ENCODE assay signal across 18 cellular contexts in the genomic region with DNA sequence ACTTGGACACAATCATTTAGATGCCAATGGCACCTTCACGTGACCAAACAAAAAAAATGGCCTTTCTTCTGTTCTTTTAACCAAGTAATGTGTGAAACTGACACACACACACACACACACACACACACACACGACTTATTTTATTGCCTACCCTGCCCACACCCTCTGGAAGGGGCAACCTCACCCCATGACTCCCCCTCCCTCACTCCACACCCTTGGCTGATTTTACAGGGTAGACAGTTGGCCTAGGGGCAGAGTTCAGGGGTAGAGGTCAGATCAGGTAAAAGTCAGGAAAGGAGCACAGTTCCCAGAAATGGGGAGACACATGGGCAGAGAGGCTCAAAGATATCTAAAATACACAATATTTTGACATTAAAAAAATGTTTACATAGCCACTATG.
DNase-seq lines count a peak whose midpoint lies in the region; ATAC-seq and TF ChIP-seq lines count a peak whose summit lies in the region.
"Had no signal": no experiment of that assay in that cellular context is flagged by ENCODE, and none has a peak within 500 bp of the region (broad histone marks: within the 10 kb centered on the region; RNA-seq: fewer than 3 reads in every experiment).

No MANE protein-coding gene starts in this region.

- TF ChIP-seq CTCF in liver (IDR thresholded peaks at IDR 0.05; ENCODE audit: low read depth, low read length, missing input control): no peak
- TF ChIP-seq CTCF in right lobe of liver (IDR thresholded peaks at IDR 0.05): no peak
- TF ChIP-seq CTCF in mucosa of descending colon (IDR thresholded peaks at IDR 0.05): no peak
- TF ChIP-seq CTCF in transverse colon (IDR thresholded peaks at IDR 0.05): no peak

- TF ChIP-seq EP300 in transverse colon (IDR thresholded peaks at IDR 0.05; ENCODE audit: low read depth): no peak

- H3K9me3 ChIP-seq in liver (ENCODE audit: control insufficient read depth in 4 of 4, low read length in 3 of 4) (peaks cover 0 to 2% (median 0%) of the 10 kb centered on the region in 4 donors), right lobe of liver (no peaks in the 10 kb centered on the region), mucosa of descending colon (no peaks in the 10 kb centered on the region), transverse colon (no peaks in the 10 kb centered on the region)
- H3K9me3 ChIP-seq: A549; BLaER1 treated with 17β-estradiol and CSF1 and Interleukin-3, amounts not matched to agents 10 nM and 100 nM; Caco-2 had no signal

- TF ChIP-seq POLR2A in right lobe of liver (IDR thresholded peaks at IDR 0.05) (no peak), transverse colon (IDR thresholded peaks at IDR 0.05) (no peak)

- no peaks in the 10 kb centered on the region for H3K27me3 ChIP-seq in liver (ENCODE audit: control insufficient read depth in 4 of 4, insufficient read depth in 4 of 4, low read length in 3 of 4)
- no peaks in the 10 kb centered on the region for H3K27me3 ChIP-seq in right lobe of liver
- H3K27me3 ChIP-seq in transverse colon: peaks cover 9% of the 10 kb centered on the region
- H3K27me3 ChIP-seq: BLaER1 treated with 17β-estradiol and CSF1 and Interleukin-3, amounts not matched to agents 10 nM and 100 nM had no signal

- 55% methylated on average over 2 of the region's 2 CpGs for WGBS in liver
- 54% methylated on average over 2 of the region's 2 CpGs for WGBS in right lobe of liver (ENCODE audit: insufficient coverage, low coverage, low lambda C conversion rate, missing lambda C conversion rate)
- 29% methylated on average over 2 of the region's 2 CpGs; no CpG with 5 or more reads in 1 of the 2 donors for WGBS in transverse colon (ENCODE audit: low coverage in 1 of 2), 2 donors

- no peak for DNase-seq in right lobe of liver
- peak in 1 of 3 donors; percentile 38 for DNase-seq in mucosa of descending colon
- peak; percentile 9 for DNase-seq in transverse colon
- no peak for DNase-seq in activated CD8-positive, alpha-beta memory T cell treated with anti-CD3 and anti-CD28 coated beads, Interleukin-2, amount 50 U/mL, for 4 hours
- DNase-seq in nucleus accumbens (lab: John Stamatoyannopoulos, UW): no peak
- DNase-seq: AML-193; Caco-2; Calu3; CD4-positive, alpha-beta T cell; CD8-positive, alpha-beta T cell; DMS79 treated with DMSO at 0.1 percent for 48 hours; GF-D8 had no signal

- ATAC-seq in right lobe of liver (no peak), mucosa of descending colon (peak; percentile 56), HG02884 (IDR thresholded peaks at IDR 0.05; ENCODE audit: unreplicated experiment) (no peak)
- ATAC-seq: A549; CD8-positive, alpha-beta T cell had no signal

- intact Hi-C loops in right lobe of liver (cut with DNase I) (no loop called here), mucosa of descending colon (cut with DNase I, micrococcal nuclease) (no loop called here), transverse colon (cut with DNase I; ENCODE audit: low total_unique reads) (no loop called here)

- in situ Hi-C loops in transverse colon (cut with MboI; ENCODE audit: low pct_ligation_motif_present in 1 of 4, low pct_unique_long_range_greater_than_20kb in 1 of 4, low sequenced_read_pairs in 3 of 4): no loop called here

- H3K9ac ChIP-seq in liver (ENCODE audit: low read depth in 1 of 2, low read length in 2 of 2): no peak overlapping the region
- H3K9ac ChIP-seq: BLaER1 treated with 17β-estradiol and CSF1 and Interleukin-3, amounts not matched to agents 10 nM and 100 nM had no signal

- H3K4me1 ChIP-seq in liver (ENCODE audit: control insufficient read depth in 4 of 4, insufficient read depth in 4 of 4, low read length in 3 of 4): no peaks in the 10 kb centered on the region
- no peaks in the 10 kb centered on the region for H3K4me1 ChIP-seq in right lobe of liver
- no peaks in the 10 kb centered on the region for H3K4me1 ChIP-seq in mucosa of descending colon (ENCODE audit: low read depth)
- H3K4me1 ChIP-seq in transverse colon: no peaks in the 10 kb centered on the region
- H3K4me1 ChIP-seq: A549; BLaER1 treated with 17β-estradiol and CSF1 and Interleukin-3, amounts not matched to agents 10 nM and 100 nM; Caco-2 had no signal

- TF ChIP-seq RAD21 in liver (IDR thresholded peaks at IDR 0.05): no peak

- no peaks in the 10 kb centered on the region for H3K36me3 ChIP-seq in liver (ENCODE audit: control insufficient read depth in 4 of 4, insufficient read depth in 3 of 4, low read depth in 1 of 4, low read length in 3 of 4)
- H3K36me3 ChIP-seq in right lobe of liver: no peaks in the 10 kb centered on the region
- no peaks in the 10 kb centered on the region for H3K36me3 ChIP-seq in mucosa of descending colon (ENCODE audit: low read depth)
- no peaks in the 10 kb centered on the region for H3K36me3 ChIP-seq in transverse colon
- H3K36me3 ChIP-seq: BLaER1 treated with 17β-estradiol and CSF1 and Interleukin-3, amounts not matched to agents 10 nM and 100 nM had no signal

- H3K27ac ChIP-seq in liver (ENCODE audit: low read depth in 1 of 2, low read length in 2 of 2) (no peak overlapping the region), right lobe of liver (no peak overlapping the region), transverse colon (no peak overlapping the region)
- H3K27ac ChIP-seq: 22Rv1; A549; BLaER1 treated with 17β-estradiol and CSF1 and Interleukin-3, amounts not matched to agents 10 nM and 100 nM; C4-2B had no signal

- H3K4me3 ChIP-seq in liver (ENCODE audit: low read depth in 1 of 3, low read length in 3 of 3) (no peak overlapping the region), right lobe of liver (no peak overlapping the region), mucosa of descending colon (no peak overlapping the region), transverse colon (no peak overlapping the region)
- H3K4me3 ChIP-seq: A549; BLaER1 treated with 17β-estradiol and CSF1 and Interleukin-3, amounts not matched to agents 10 nM and 100 nM had no signal

TF ChIP-seq in liver, 16 proteins besides CTCF, POLR2A, EP300 and RAD21:
- no peak for TF ChIP-seq JUND (IDR thresholded peaks at IDR 0.05)
- peak; percentile 12 to 26 for TF ChIP-seq HNF4A (conservative IDR thresholded peaks at IDR 0.05)
